ENCODE assay signal across 16 cellular contexts in genomic region chr17:773467-774319, GRCh38. TPM values are rescaled to one million over a fixed set of nuclear protein-coding genes. Genes with fewer than 3 reads are reported as not detected.
DNase-seq lines count a peak whose midpoint lies in the region; ATAC-seq, FAIRE-seq and TF ChIP-seq lines count a peak whose summit lies in the region.
"Had no signal": no experiment of that assay in that cellular context is flagged by ENCODE, and none has a peak within 500 bp of the region (broad histone marks: within the 10 kb centered on the region; RNA-seq: fewer than 3 reads in every experiment).

No MANE protein-coding gene starts in this region.

- H3K27ac Mint-ChIP-seq in activated T-helper 2 cell treated with anti-CD3 and anti-CD28 coated beads, Interferon-gamma antibody, Interleukin-2, Interleukin-4, amounts not matched to agents 10 μg/mL and 5 μg/mL and 100 μg/mL, durations not matched to agents 14 hours and 24 hours and 36 hours = peak overlapping the region; percentile 89
- H3K27ac Mint-ChIP-seq in neural crest cell (ENCODE audit: unreplicated experiment) = peak overlapping the region; percentile 89
- H3K27ac Mint-ChIP-seq: activated naive CD4-positive, alpha-beta T cell treated with anti-CD3 and anti-CD28 coated beads, Interleukin-2, amount 10 ng/mL, durations not matched to agents 7 days and 5 days had no signal

- peaks cover 31 to 90% (median 81%) of the 10 kb centered on the region in 11 experiments; a peak in 21 of 22 replicates for H4K20me1 ChIP-seq in BLaER1 treated with 17β-estradiol and CSF1 and Interleukin-3, amounts not matched to agents 10 nM and 100 nM

- H3K27ac ChIP-seq in BLaER1 treated with 17β-estradiol and CSF1 and Interleukin-3, amounts not matched to agents 10 nM and 100 nM = no peak overlapping the region
- H3K27ac ChIP-seq: suprapubic skin had no signal

- peaks cover 32 to 48% (median 44%) of the 10 kb centered on the region in 10 experiments for H3K4me1 ChIP-seq in BLaER1 treated with 17β-estradiol and CSF1 and Interleukin-3, amounts not matched to agents 10 nM and 100 nM
- H3K4me1 ChIP-seq: suprapubic skin had no signal

- H3K9me3 Mint-ChIP-seq in activated T-helper 2 cell treated with anti-CD3 and anti-CD28 coated beads, Interferon-gamma antibody, Interleukin-2, Interleukin-4, amounts not matched to agents 10 μg/mL and 5 μg/mL and 100 μg/mL, durations not matched to agents 14 hours and 24 hours and 36 hours = no peaks in the 10 kb centered on the region
- no peaks in the 10 kb centered on the region for H3K9me3 Mint-ChIP-seq in neural crest cell
- H3K9me3 Mint-ChIP-seq: activated naive CD4-positive, alpha-beta T cell treated with anti-CD3 and anti-CD28 coated beads, Interleukin-2, amount 10 ng/mL, durations not matched to agents 7 days and 5 days; CD4-positive, CD25-positive, alpha-beta regulatory T cell had no signal

- ATAC-seq in HG03175 (IDR thresholded peaks at IDR 0.05; ENCODE audit: unreplicated experiment) = no peak

- FAIRE-seq in GM12892 (lab: Jason Lieb, UNC) = peak; percentile 40
- FAIRE-seq: islet of Langerhans, RCC 7860 had no signal

- H3K27me3 Mint-ChIP-seq in activated T-helper 2 cell treated with anti-CD3 and anti-CD28 coated beads, Interferon-gamma antibody, Interleukin-2, Interleukin-4, amounts not matched to agents 10 μg/mL and 5 μg/mL and 100 μg/mL, durations not matched to agents 14 hours and 24 hours and 36 hours (ENCODE audit: low read depth) = no peaks in the 10 kb centered on the region
- H3K27me3 Mint-ChIP-seq in neural crest cell (ENCODE audit: low read depth) = no peaks in the 10 kb centered on the region
- H3K27me3 Mint-ChIP-seq: activated naive CD4-positive, alpha-beta T cell treated with anti-CD3 and anti-CD28 coated beads, Interleukin-2, amount 10 ng/mL, durations not matched to agents 7 days and 5 days; CD4-positive, CD25-positive, alpha-beta regulatory T cell had no signal

- H3K27me3 ChIP-seq in BLaER1 treated with 17β-estradiol and CSF1 and Interleukin-3, amounts not matched to agents 10 nM and 100 nM = peaks cover 0 to 7% (median 0%) of the 10 kb centered on the region in 11 experiments; a peak in 1 of 22 replicates
- H3K27me3 ChIP-seq: suprapubic skin had no signal

- H3K9me3 ChIP-seq in BLaER1 treated with 17β-estradiol and CSF1 and Interleukin-3, amounts not matched to agents 10 nM and 100 nM (replicated peaks in 1 of 11) = no peaks in the 10 kb centered on the region
- H3K9me3 ChIP-seq: suprapubic skin had no signal

- H3K4me2 ChIP-seq in BLaER1 treated with 17β-estradiol and CSF1 and Interleukin-3, amounts not matched to agents 10 nM and 100 nM = peak overlapping the region; percentile 48 to 79 (median 67)

- peak overlapping the region in 5 of 11 experiments; percentile 3 to 41 (median 22); a peak in 3 of 22 replicates for H3K9ac ChIP-seq in BLaER1 treated with 17β-estradiol and CSF1 and Interleukin-3, amounts not matched to agents 10 nM and 100 nM

- intact Hi-C loops in activated T-helper 2 cell treated with anti-CD3 and anti-CD28 coated beads, Interferon-gamma antibody, Interleukin-2, Interleukin-4, amounts not matched to agents 10 μg/mL and 5 μg/mL and 100 μg/mL, durations not matched to agents 14 hours and 24 hours and 36 hours (cut with micrococcal nuclease) = no loop called here

- TF ChIP-seq POLR2A in GM12892 (IDR thresholded peaks at IDR 0.05; ENCODE audit: low read depth, low read length) = no peak

- no peak overlapping the region for H3K4me3 ChIP-seq in BLaER1 treated with 17β-estradiol and CSF1 and Interleukin-3, amounts not matched to agents 10 nM and 100 nM
- H3K4me3 ChIP-seq: suprapubic skin had no signal

- no peak for DNase-seq in GM12892 (ENCODE audit: insufficient read length)
- DNase-seq in activated T-helper 2 cell treated with anti-CD3 and anti-CD28 coated beads, Interferon-gamma antibody, Interleukin-2, Interleukin-4, amounts not matched to agents 10 μg/mL and 5 μg/mL and 100 μg/mL, durations not matched to agents 14 hours and 24 hours and 36 hours (ENCODE audit: low spot score) = no peak
- no peak for DNase-seq in neural crest cell (ENCODE audit: low read depth, low spot score)
- no peak for DNase-seq in T-helper 9 cell
- no peak for DNase-seq in globus pallidus (ENCODE audit: low spot score)
- DNase-seq: activated naive CD4-positive, alpha-beta T cell treated with anti-CD3 and anti-CD28 coated beads, Interleukin-2, amount 10 ng/mL, durations not matched to agents 7 days and 5 days; CD4-positive, CD25-positive, alpha-beta regulatory T cell; EL; head of caudate nucleus; NCI-H1930; stimulated activated CD4-positive, alpha-beta T cell treated with anti-CD3 and anti-CD28 coated beads, Interleukin-12 subunit alpha, Interleukin-12 subunit beta, amount 100 ng/mL, for 4 hours had no signal

- H3K4me3 Mint-ChIP-seq in activated T-helper 2 cell treated with anti-CD3 and anti-CD28 coated beads, Interferon-gamma antibody, Interleukin-2, Interleukin-4, amounts not matched to agents 10 μg/mL and 5 μg/mL and 100 μg/mL, durations not matched to agents 14 hours and 24 hours and 36 hours (ENCODE audit: low read depth) = peak overlapping the region; percentile 41
- H3K4me3 Mint-ChIP-seq in neural crest cell = peak overlapping the region; percentile 72
- H3K4me3 Mint-ChIP-seq: activated naive CD4-positive, alpha-beta T cell treated with anti-CD3 and anti-CD28 coated beads, Interleukin-2, amount 10 ng/mL, durations not matched to agents 7 days and 5 days; CD4-positive, CD25-positive, alpha-beta regulatory T cell had no signal

- no peak for TF ChIP-seq CTCF in neural crest cell (conservative IDR thresholded peaks at IDR 0.05)

- H3K4me1 Mint-ChIP-seq in activated T-helper 2 cell treated with anti-CD3 and anti-CD28 coated beads, Interferon-gamma antibody, Interleukin-2, Interleukin-4, amounts not matched to agents 10 μg/mL and 5 μg/mL and 100 μg/mL, durations not matched to agents 14 hours and 24 hours and 36 hours (ENCODE audit: low read depth) = peaks cover 19% of the 10 kb centered on the region
- H3K4me1 Mint-ChIP-seq in neural crest cell = peaks cover 33% of the 10 kb centered on the region

- H3K36me3 Mint-ChIP-seq in activated T-helper 2 cell treated with anti-CD3 and anti-CD28 coated beads, Interferon-gamma antibody, Interleukin-2, Interleukin-4, amounts not matched to agents 10 μg/mL and 5 μg/mL and 100 μg/mL, durations not matched to agents 14 hours and 24 hours and 36 hours (ENCODE audit: low read depth) = peaks cover 87% of the 10 kb centered on the region
- peaks cover 22% of the 10 kb centered on the region for H3K36me3 Mint-ChIP-seq in neural crest cell (ENCODE audit: low read depth)

- peaks cover 83 to 99% (median 95%) of the 10 kb centered on the region in 11 experiments for H3K36me3 ChIP-seq in BLaER1 treated with 17β-estradiol and CSF1 and Interleukin-3, amounts not matched to agents 10 nM and 100 nM

RNA-seq across cellular contexts. Expression of gene GLOD4, which starts 8.4 kb away (rescaled TPM):
- polyA plus RNA-seq in GM12892 (2012; ENCODE audit: missing spikeins) = 52.8 TPM
- 84.8 and 98.0 TPM in 2 replicates for total RNA-seq in activated T-helper 2 cell treated with anti-CD3 and anti-CD28 coated beads, Interferon-gamma antibody, Interleukin-2, Interleukin-4, amounts not matched to agents 10 μg/mL and 5 μg/mL and 100 μg/mL, durations not matched to agents 14 hours and 24 hours and 36 hours
- 114 and 124 TPM in 2 replicates for total RNA-seq in neural crest cell

RNA-seq across cellular contexts. Expression of gene MRM3, which starts 8.5 kb away (rescaled TPM):
- 17.6 TPM for polyA plus RNA-seq in GM12892 (2012; ENCODE audit: missing spikeins)
- 28.4 and 29.3 TPM in 2 replicates for total RNA-seq in activated T-helper 2 cell treated with anti-CD3 and anti-CD28 coated beads, Interferon-gamma antibody, Interleukin-2, Interleukin-4, amounts not matched to agents 10 μg/mL and 5 μg/mL and 100 μg/mL, durations not matched to agents 14 hours and 24 hours and 36 hours
- total RNA-seq in neural crest cell = 21.2 and 22.2 TPM in 2 replicates

RNA-seq across cellular contexts. Expression of gene GEMIN4, which starts 21.6 kb away (rescaled TPM):
- 17.7 TPM for polyA plus RNA-seq in GM12892 (2012; ENCODE audit: missing spikeins)
- 62.8 and 64.2 TPM in 2 replicates for total RNA-seq in activated T-helper 2 cell treated with anti-CD3 and anti-CD28 coated beads, Interferon-gamma antibody, Interleukin-2, Interleukin-4, amounts not matched to agents 10 μg/mL and 5 μg/mL and 100 μg/mL, durations not matched to agents 14 hours and 24 hours and 36 hours
- total RNA-seq in neural crest cell = 36.1 and 37.3 TPM in 2 replicates

RNA-seq across cellular contexts. Expression of gene TLCD3A, which starts 41.3 kb away (rescaled TPM):
- 17.2 TPM for polyA plus RNA-seq in GM12892 (2012; ENCODE audit: missing spikeins)
- total RNA-seq in activated T-helper 2 cell treated with anti-CD3 and anti-CD28 coated beads, Interferon-gamma antibody, Interleukin-2, Interleukin-4, amounts not matched to agents 10 μg/mL and 5 μg/mL and 100 μg/mL, durations not matched to agents 14 hours and 24 hours and 36 hours = 38.1 and 41.0 TPM in 2 replicates
- total RNA-seq in neural crest cell = 20.9 and 22.5 TPM in 2 replicates

RNA-seq across cellular contexts. Expression of gene VPS53, which starts 59.1 kb away (rescaled TPM):
- 18.2 TPM for polyA plus RNA-seq in GM12892 (2012; ENCODE audit: missing spikeins)
- total RNA-seq in activated T-helper 2 cell treated with anti-CD3 and anti-CD28 coated beads, Interferon-gamma antibody, Interleukin-2, Interleukin-4, amounts not matched to agents 10 μg/mL and 5 μg/mL and 100 μg/mL, durations not matched to agents 14 hours and 24 hours and 36 hours = 84.9 and 86.1 TPM in 2 replicates
- total RNA-seq in neural crest cell = 67.2 and 68.8 TPM in 2 replicates
